Comparison of ENCODE assay signal across 17 cellular contexts in the genomic region with DNA sequence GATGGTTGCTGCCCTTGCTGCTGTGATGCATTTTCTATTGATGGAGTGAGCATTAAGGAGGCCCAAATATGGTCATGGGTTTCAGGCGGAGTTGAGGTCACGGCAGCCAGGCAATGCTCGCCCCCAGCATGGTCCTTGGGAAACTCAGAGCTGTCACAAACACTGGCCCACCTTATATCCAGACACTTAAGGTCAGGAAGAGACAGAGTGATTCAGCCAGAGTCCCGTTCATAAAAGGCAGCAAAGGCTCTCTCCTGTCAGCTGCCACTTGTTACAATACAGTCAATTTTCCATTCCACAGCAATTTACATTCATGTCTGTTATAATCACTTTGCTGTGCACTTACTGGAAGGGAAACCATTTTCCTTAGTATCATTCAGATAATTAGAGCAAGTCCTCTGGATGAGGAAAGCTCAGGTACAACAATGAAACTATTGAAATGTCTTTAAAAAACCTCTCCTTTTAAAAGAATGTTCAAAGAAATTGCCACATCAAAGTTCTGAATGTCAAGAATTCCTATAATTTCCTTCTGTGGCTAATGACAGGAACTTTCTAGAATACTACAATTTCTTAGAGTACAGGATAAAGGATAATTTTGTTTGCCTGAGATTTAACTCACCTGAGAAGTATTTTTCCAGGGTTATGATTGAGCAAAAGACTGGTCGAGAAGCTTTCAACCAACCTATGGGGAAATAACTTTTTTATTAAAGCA. TPM values are rescaled to one million over a fixed set of nuclear protein-coding genes. Genes with fewer than 3 reads are reported as not detected.
A peak's percentile ranks its signal among the peaks of the same experiment; 100 is the strongest.
DNase-seq lines count a peak whose midpoint lies in the region; ATAC-seq and TF ChIP-seq lines count a peak whose summit lies in the region.
"Had no signal": no experiment of that assay in that cellular context is flagged by ENCODE, and none has a peak within 500 bp of the region (broad histone marks: within the 10 kb centered on the region; RNA-seq: fewer than 3 reads in every experiment).

No MANE protein-coding gene starts in this region.

- H3K27me3 ChIP-seq in SJSA1 (replicated peaks) (no peaks in the 10 kb centered on the region), fibroblast of lung (ENCODE audit: control insufficient read depth, insufficient read depth, low read length) (no peaks in the 10 kb centered on the region)
- no peaks in the 10 kb centered on the region for H3K27me3 ChIP-seq in CD4-positive, alpha-beta memory T cell (ENCODE audit: insufficient read depth, low read length)
- H3K27me3 ChIP-seq: BE2C, right lobe of liver, upper lobe of right lung had no signal

- no peaks in the 10 kb centered on the region for H3K79me2 ChIP-seq in fibroblast of lung (ENCODE audit: control insufficient read depth, insufficient read depth, low read length)

- no peaks in the 10 kb centered on the region for H3K36me3 ChIP-seq in SJSA1
- no peaks in the 10 kb centered on the region for H3K36me3 ChIP-seq in fibroblast of lung (ENCODE audit: control insufficient read depth, insufficient read depth, low read length)
- H3K36me3 ChIP-seq in CD4-positive, alpha-beta memory T cell (ENCODE audit: insufficient read depth, low read length): no peaks in the 10 kb centered on the region
- H3K36me3 ChIP-seq: BE2C, right lobe of liver, upper lobe of right lung had no signal

- peaks cover 58% of the 10 kb centered on the region for H3K4me1 Mint-ChIP-seq in osteocyte (ENCODE audit: unreplicated experiment)
- H3K4me1 Mint-ChIP-seq in CD4-positive, alpha-beta memory T cell: peaks cover 0 to 2% (median 0%) of the 10 kb centered on the region in 4 donors

- H3K9me3 Mint-ChIP-seq in osteocyte (ENCODE audit: unreplicated experiment): no peaks in the 10 kb centered on the region
- no peaks in the 10 kb centered on the region for H3K9me3 Mint-ChIP-seq in CD4-positive, alpha-beta memory T cell
- H3K9me3 Mint-ChIP-seq: nephron progenitor cell had no signal

- peak overlapping the region; percentile 46 for H3K27ac ChIP-seq in SJSA1
- no peak overlapping the region for H3K27ac ChIP-seq in fibroblast of lung (ENCODE audit: insufficient read depth, low read length)
- no peak overlapping the region for H3K27ac ChIP-seq in CD4-positive, alpha-beta memory T cell (ENCODE audit: low read depth, low read length)
- H3K27ac ChIP-seq: right lobe of liver, upper lobe of right lung had no signal

- CTCF ChIA-PET in CD4-positive, alpha-beta memory T cell (lab: Charles Lee; ENCODE audit: partially characterized antibody): no interaction called here

- no peak overlapping the region for H3K9ac ChIP-seq in fibroblast of lung (ENCODE audit: insufficient read depth, low read length)

- H3K4me1 ChIP-seq in SJSA1 (replicated peaks) (peaks cover 58% of the 10 kb centered on the region), fibroblast of lung (ENCODE audit: control insufficient read depth, extremely low read depth, insufficient read depth, low read length) (peaks cover 13% of the 10 kb centered on the region)
- H3K4me1 ChIP-seq in CD4-positive, alpha-beta memory T cell (ENCODE audit: insufficient read depth, low read length): no peaks in the 10 kb centered on the region
- H3K4me1 ChIP-seq: BE2C, right lobe of liver had no signal

- ATAC-seq in GM18861 (IDR thresholded peaks at IDR 0.05; ENCODE audit: unreplicated experiment) (no peak), HG03520 (IDR thresholded peaks at IDR 0.05; ENCODE audit: unreplicated experiment) (no peak)
- ATAC-seq: right lobe of liver, upper lobe of right lung had no signal

- H3K9me3 ChIP-seq in SJSA1 (replicated peaks): no peaks in the 10 kb centered on the region
- H3K9me3 ChIP-seq in fibroblast of lung (ENCODE audit: control insufficient read depth, insufficient read depth, low read depth, low read length): no peaks in the 10 kb centered on the region
- no peaks in the 10 kb centered on the region for H3K9me3 ChIP-seq in CD4-positive, alpha-beta memory T cell (ENCODE audit: control insufficient read depth in 1 of 2, low read length in 2 of 2)
- H3K9me3 ChIP-seq: BE2C, right lobe of liver, upper lobe of right lung had no signal

- H3K36me3 Mint-ChIP-seq in osteocyte (ENCODE audit: unreplicated experiment): no peaks in the 10 kb centered on the region
- no peaks in the 10 kb centered on the region for H3K36me3 Mint-ChIP-seq in CD4-positive, alpha-beta memory T cell

- H3K4me3 Mint-ChIP-seq in osteocyte (ENCODE audit: unreplicated experiment): no peak overlapping the region
- no peak overlapping the region for H3K4me3 Mint-ChIP-seq in CD4-positive, alpha-beta memory T cell
- H3K4me3 Mint-ChIP-seq: nephron progenitor cell had no signal

- intact Hi-C loops in CD4-positive, alpha-beta memory T cell (cut with micrococcal nuclease): no loop called here

- no peaks in the 10 kb centered on the region for H3K27me3 Mint-ChIP-seq in osteocyte (ENCODE audit: unreplicated experiment)
- H3K27me3 Mint-ChIP-seq in CD4-positive, alpha-beta memory T cell: peaks cover 3 to 5% of the 10 kb centered on the region in 2 donors

- no peaks in the 10 kb centered on the region for H4K20me1 ChIP-seq in fibroblast of lung (ENCODE audit: control insufficient read depth, extremely low read depth, insufficient read depth, low read length)

- H3K27ac Mint-ChIP-seq in osteocyte (ENCODE audit: unreplicated experiment): peak overlapping the region; percentile 59
- no peak overlapping the region for H3K27ac Mint-ChIP-seq in CD4-positive, alpha-beta memory T cell
- H3K27ac Mint-ChIP-seq: nephron progenitor cell had no signal

- POLR2A ChIA-PET in CD4-positive, alpha-beta memory T cell (lab: Charles Lee; ENCODE audit: partially characterized antibody): no interaction called here

- TF ChIP-seq CTCF in fibroblast of lung (conservative IDR thresholded peaks at IDR 0.05 in 1 of 2, IDR thresholded peaks at IDR 0.05 in 1 of 2; ENCODE audit: low read depth in 1 of 2, low read length in 2 of 2) (no peak), osteocyte (IDR thresholded peaks at IDR 0.05) (no peak)

- DNase-seq in ELF-1 (ENCODE audit: low read depth, low spot score) (peak; percentile 59), SJSA1 (ENCODE audit: low read depth in 1 of 2, low spot score in 2 of 2) (peak in 1 of 2 experiments; percentile 34), fibroblast of lung (ENCODE audit: low read depth in 2 of 2) (peak; percentile 28 to 45), osteocyte (ENCODE audit: extremely low spot score, unreplicated experiment) (no peak), NCI-H1694 (lab: John Stamatoyannopoulos, UW) (no peak)
- DNase-seq in CD4-positive, alpha-beta memory T cell: no peak
- DNase-seq: aorta; BE2C; DMS79; NCI-H1417; nephron progenitor cell; right lobe of liver; stimulated activated CD4-positive, alpha-beta T cell treated with anti-CD3 and anti-CD28 coated beads, Interleukin-4, amount 100 ng/mL, for 4 hours; upper lobe of right lung had no signal

- peak overlapping the region; percentile 59 for H2AFZ ChIP-seq in fibroblast of lung (ENCODE audit: low read length)

- H3K4me2 ChIP-seq in fibroblast of lung (ENCODE audit: extremely low read depth, insufficient read depth, low read length): peak overlapping the region; percentile 9

- no peak overlapping the region for H3K4me3 ChIP-seq in SJSA1
- no peak overlapping the region for H3K4me3 ChIP-seq in fibroblast of lung (replicated peaks in 1 of 4; ENCODE audit: control extremely low read depth in 1 of 4, insufficient read depth in 1 of 4, low read depth in 3 of 4, low read length in 4 of 4)
- H3K4me3 ChIP-seq in CD4-positive, alpha-beta memory T cell (ENCODE audit: low read length in 2 of 2): no peak overlapping the region
- H3K4me3 ChIP-seq: right lobe of liver, upper lobe of right lung had no signal

RNA-seq across cellular contexts. Expression of a gene that starts 14.8 kb away (rescaled TPM):
- total RNA-seq in SJSA1 (2014; rRNA removed; shearing (Covaris generic)): 25.3 and 29.8 TPM in 2 replicates
- total RNA-seq in fibroblast of lung: under 0.01 TPM in 1 of 2 replicates, not detected in the other
- 0.72 and 13.1 TPM in 2 replicates for polyA plus RNA-seq in fibroblast of lung
- 0.54 and 9.4 TPM in 2 replicates for polyA plus RNA-seq in fibroblast of lung (2012)
- polyA minus RNA-seq in fibroblast of lung (ENCODE audit: low replicate concordance): 6.2 TPM in 1 of 2 replicates, not detected in the other
- 4.9 and 5.8 TPM in 2 replicates for total RNA-seq in osteocyte
- total RNA-seq in CD4-positive, alpha-beta memory T cell: not detected
- not detected for polyA plus RNA-seq in CD4-positive, alpha-beta memory T cell
- total RNA-seq: lower leg skin had no signal

Comparison
In these comparisons a context has a peak if more than half of its experiments do, and no peak if none do; other contexts are left out.
1. DNase-seq: peak in ELF-1 (single experiment) and fibroblast of lung (2 of 2); none in osteocyte (single experiment), CD4-positive, alpha-beta memory T cell (0 of 5) and NCI-H1694 (single experiment).